Comparison of ENCODE assay signal across 11 cellular contexts in the genomic region with DNA sequence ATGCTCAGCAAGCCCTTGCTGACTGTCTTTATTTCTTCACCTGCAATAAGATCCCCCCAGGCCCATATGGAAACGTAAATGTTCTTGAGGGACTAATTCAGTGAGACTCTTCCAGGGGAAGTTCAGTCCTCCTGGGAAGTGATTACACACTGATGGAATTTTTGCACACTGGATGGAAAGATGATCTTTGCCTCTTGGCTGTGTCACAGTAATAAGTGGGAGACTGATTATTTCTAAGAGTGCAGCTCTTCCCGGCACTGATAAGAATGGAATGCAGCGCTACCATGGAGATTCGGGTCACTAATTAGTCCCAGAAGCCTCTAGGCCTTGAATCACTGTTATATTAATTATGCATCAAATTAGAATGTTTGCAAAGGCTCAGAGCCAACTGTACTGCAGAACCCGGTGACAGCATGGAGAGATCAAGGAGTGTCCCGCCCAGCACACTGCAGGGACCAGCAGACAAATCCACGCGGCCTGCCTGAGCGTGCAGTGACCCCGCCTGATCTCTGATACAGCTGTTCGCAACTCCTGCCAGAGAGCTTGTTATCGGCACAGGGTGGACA.
DNase-seq lines count a peak whose midpoint lies in the region; ATAC-seq, FAIRE-seq and TF ChIP-seq lines count a peak whose summit lies in the region.
"Had no signal": no experiment of that assay in that cellular context is flagged by ENCODE, and none has a peak within 500 bp of the region (broad histone marks: within the 10 kb centered on the region; RNA-seq: fewer than 3 reads in every experiment).

No MANE protein-coding gene starts in this region.

- TF ChIP-seq POLR2A in GM18505 (IDR thresholded peaks at IDR 0.05; ENCODE audit: borderline replicate concordance, extremely low read depth, insufficient read depth, insufficient read length): no peak

- no peak for TF ChIP-seq CTCF in astrocyte (IDR thresholded peaks at IDR 0.05; ENCODE audit: insufficient read depth, low read depth, low read length)
- no peak for TF ChIP-seq CTCF in GM10266 (IDR thresholded peaks at IDR 0.05; ENCODE audit: control insufficient read depth, insufficient read depth, low read depth, missing control alignments)

- 14 to 30% (median 28%) methylated on average over 12 of the region's 12 CpGs for WGBS in small intestine, 3 donors

- H3K4me3 Mint-ChIP-seq in astrocyte (ENCODE audit: unreplicated experiment) (no peak overlapping the region), immature natural killer cell (peak overlapping the region in 3 of 5 donors; percentile 24 to 73 (median 68))
- H3K4me3 Mint-ChIP-seq: activated CD8-positive, alpha-beta T cell treated with anti-CD3 and anti-CD28 coated beads for 36 hours had no signal

- no peaks in the 10 kb centered on the region for H3K36me3 Mint-ChIP-seq in astrocyte (ENCODE audit: low read depth, unreplicated experiment)
- H3K36me3 Mint-ChIP-seq in immature natural killer cell: peaks cover 17 to 25% (median 22%) of the 10 kb centered on the region in 3 donors

- DNase-seq in GM04503 (ENCODE audit: low read depth) (peak; percentile 61), astrocyte (ENCODE audit: low read depth) (peak; percentile 98), immature natural killer cell (no peak), small intestine (peak; percentile 95), islet precursor cell (no peak), mesenteric fat pad (ENCODE audit: low spot score) (no peak), GM10266 (ENCODE audit: extremely low spot score) (no peak)
- DNase-seq: activated CD8-positive, alpha-beta T cell treated with anti-CD3 and anti-CD28 coated beads for 36 hours; effector CD4-positive, alpha-beta T cell; NCI-H524 had no signal

- H3K27ac ChIP-seq in astrocyte (ENCODE audit: low read depth, low read length) (peak overlapping the region; percentile 85), small intestine (ENCODE audit: low read depth in 1 of 2, low read length in 1 of 2) (no peak overlapping the region)

- H3K4me1 ChIP-seq in astrocyte (ENCODE audit: insufficient read depth, low read length) (peaks cover 21% of the 10 kb centered on the region), small intestine (ENCODE audit: control insufficient read depth in 2 of 2, insufficient read depth in 1 of 2, low read depth in 1 of 2, low read length in 1 of 2) (no peaks in the 10 kb centered on the region)

- peak overlapping the region; percentile 4 for H2AFZ ChIP-seq in astrocyte (ENCODE audit: low read depth, low read length)

- H3K9me3 Mint-ChIP-seq in astrocyte (ENCODE audit: unreplicated experiment) (peaks cover 18% of the 10 kb centered on the region), immature natural killer cell (peaks cover 16 to 41% (median 24%) of the 10 kb centered on the region in 6 donors)

- H3K9ac ChIP-seq in astrocyte (ENCODE audit: low read length): peak overlapping the region; percentile 64

- H3K27ac Mint-ChIP-seq in astrocyte (ENCODE audit: unreplicated experiment): no peak overlapping the region
- H3K27ac Mint-ChIP-seq in immature natural killer cell: peak overlapping the region in 1 of 6 donors; percentile 6
- H3K27ac Mint-ChIP-seq: activated CD8-positive, alpha-beta T cell treated with anti-CD3 and anti-CD28 coated beads for 36 hours had no signal

- no peaks in the 10 kb centered on the region for H3K79me2 ChIP-seq in astrocyte (ENCODE audit: insufficient read depth, low read length)

- no peak for ATAC-seq in GM18505 (IDR thresholded peaks at IDR 0.05; ENCODE audit: unreplicated experiment)
- ATAC-seq: activated CD8-positive, alpha-beta T cell treated with anti-CD3 and anti-CD28 coated beads for 36 hours had no signal

- H3K4me3 ChIP-seq in astrocyte (ENCODE audit: insufficient read depth, low read depth, low read length) (peak overlapping the region; percentile 12), small intestine (ENCODE audit: low read depth in 1 of 2, low read length in 2 of 2) (no peak overlapping the region)

- H3K36me3 ChIP-seq in astrocyte (ENCODE audit: insufficient read depth, low read length) (no peaks in the 10 kb centered on the region), small intestine (ENCODE audit: control insufficient read depth in 2 of 2, insufficient read depth in 2 of 2, low read length in 2 of 2) (no peaks in the 10 kb centered on the region)

- no peaks in the 10 kb centered on the region for H4K20me1 ChIP-seq in astrocyte (ENCODE audit: insufficient read depth, low read length)

- H3K4me1 Mint-ChIP-seq in astrocyte (ENCODE audit: low read depth, unreplicated experiment): peaks cover 12% of the 10 kb centered on the region
- H3K4me1 Mint-ChIP-seq in immature natural killer cell: peaks cover 30 to 45% of the 10 kb centered on the region in 2 donors

- H3K27me3 ChIP-seq in astrocyte (ENCODE audit: insufficient read depth, low read length): no peaks in the 10 kb centered on the region
- no peaks in the 10 kb centered on the region for H3K27me3 ChIP-seq in small intestine (ENCODE audit: control insufficient read depth in 2 of 2, insufficient read depth in 2 of 2, low read length in 2 of 2)

- H3K9me3 ChIP-seq in astrocyte (ENCODE audit: insufficient read depth, low read depth, low read length) (no peaks in the 10 kb centered on the region), small intestine (ENCODE audit: control insufficient read depth, low read depth) (no peaks in the 10 kb centered on the region)

- FAIRE-seq in astrocyte (lab: Jason Lieb, UNC) (peak; percentile 63), small intestine (lab: Jason Lieb, UNC) (no peak)

- H3K27me3 Mint-ChIP-seq in astrocyte (ENCODE audit: low read depth, unreplicated experiment): no peaks in the 10 kb centered on the region
- H3K27me3 Mint-ChIP-seq in immature natural killer cell (ENCODE audit: low read depth in 3 of 3): peaks cover 0 to 6% (median 2%) of the 10 kb centered on the region in 3 donors
- H3K27me3 Mint-ChIP-seq: activated CD8-positive, alpha-beta T cell treated with anti-CD3 and anti-CD28 coated beads for 36 hours had no signal

- peak overlapping the region; percentile 73 for H3K4me2 ChIP-seq in astrocyte (ENCODE audit: low read length)

Comparison
In these comparisons a context has a peak if more than half of its experiments do, and no peak if none do; other contexts are left out.
1. DNase-seq: peak in GM04503 (single experiment), astrocyte (single experiment) and small intestine (single experiment); none in immature natural killer cell (0 of 3), islet precursor cell (single experiment), mesenteric fat pad (single experiment) and GM10266 (single experiment).